Comparison of ENCODE assay signal across 8 cellular contexts in the genomic region with DNA sequence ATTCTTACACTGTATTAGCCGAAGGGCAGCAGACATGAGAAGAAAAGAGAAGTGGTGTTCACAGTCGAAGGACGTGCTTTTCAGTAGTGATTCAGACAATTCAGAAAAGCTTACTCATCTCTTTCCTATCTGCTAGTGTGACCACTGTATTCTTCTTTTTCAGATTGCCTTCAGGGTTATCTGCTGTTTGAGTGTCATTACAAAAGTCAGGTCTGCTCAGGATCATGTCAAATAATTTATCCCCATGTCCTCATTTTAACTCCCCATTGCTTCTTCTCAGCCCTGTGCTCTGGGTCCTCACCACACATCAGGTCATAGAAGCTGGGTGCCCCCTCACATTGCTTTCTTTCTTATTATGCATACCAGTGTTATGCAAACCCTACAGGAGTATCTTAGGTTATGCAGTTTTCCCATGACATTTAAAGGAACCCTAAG.
DNase-seq lines count a peak whose midpoint lies in the region; ATAC-seq and TF ChIP-seq lines count a peak whose summit lies in the region.

No MANE protein-coding gene starts in this region.

- intact Hi-C loops in activated CD8-positive, alpha-beta T cell treated with anti-CD3 and anti-CD28 coated beads for 36 hours (cut with micrococcal nuclease), result no loop called here
- intact Hi-C loops in sigmoid colon (cut with DNase I), result no loop called here

- H3K79me2 ChIP-seq in neural progenitor cell (ENCODE audit: low read depth), result no peaks in the 10 kb centered on the region

- TF ChIP-seq EP300 in sigmoid colon (IDR thresholded peaks at IDR 0.05), result no peak

- no peak for TF ChIP-seq POLR2A in sigmoid colon (IDR thresholded peaks at IDR 0.05)

- no peaks in the 10 kb centered on the region for H3K9me3 Mint-ChIP-seq in neural progenitor cell
- H3K9me3 Mint-ChIP-seq in activated CD8-positive, alpha-beta T cell treated with anti-CD3 and anti-CD28 coated beads for 36 hours, result no peaks in the 10 kb centered on the region

- H2AFZ ChIP-seq in neural progenitor cell (replicated peaks), result no peak overlapping the region

- no peaks in the 10 kb centered on the region for H3K36me3 Mint-ChIP-seq in neural progenitor cell
- no peaks in the 10 kb centered on the region for H3K36me3 Mint-ChIP-seq in activated CD8-positive, alpha-beta T cell treated with anti-CD3 and anti-CD28 coated beads for 36 hours (ENCODE audit: low read depth)

- H3K4me1 ChIP-seq in SJSA1 (replicated peaks) (peaks cover 19% of the 10 kb centered on the region), neural progenitor cell (peaks cover 7% of the 10 kb centered on the region), sigmoid colon (peaks cover 0 to 13% (median 11%) of the 10 kb centered on the region in 4 donors)

- H3K27me3 Mint-ChIP-seq in neural progenitor cell (ENCODE audit: insufficient read depth, low read depth), result no peaks in the 10 kb centered on the region
- H3K27me3 Mint-ChIP-seq in activated CD8-positive, alpha-beta T cell treated with anti-CD3 and anti-CD28 coated beads for 36 hours, result no peaks in the 10 kb centered on the region

- POLR2A ChIA-PET in activated CD8-positive, alpha-beta T cell treated with anti-CD3 and anti-CD28 coated beads for 36 hours (lab: Charles Lee), result no interaction called here

- no peak overlapping the region for H3K4me3 Mint-ChIP-seq in neural progenitor cell
- no peak overlapping the region for H3K4me3 Mint-ChIP-seq in activated CD8-positive, alpha-beta T cell treated with anti-CD3 and anti-CD28 coated beads for 36 hours

- H3K27ac Mint-ChIP-seq in neural progenitor cell, result peak overlapping the region; percentile 76
- no peak overlapping the region for H3K27ac Mint-ChIP-seq in activated CD8-positive, alpha-beta T cell treated with anti-CD3 and anti-CD28 coated beads for 36 hours

- H3K4me1 Mint-ChIP-seq in neural progenitor cell, result peaks cover 38% of the 10 kb centered on the region
- H3K4me1 Mint-ChIP-seq in activated CD8-positive, alpha-beta T cell treated with anti-CD3 and anti-CD28 coated beads for 36 hours (ENCODE audit: low read depth), result no peaks in the 10 kb centered on the region

- H3K36me3 ChIP-seq in SJSA1 (no peaks in the 10 kb centered on the region), neural progenitor cell (no peaks in the 10 kb centered on the region), sigmoid colon (no peaks in the 10 kb centered on the region)

- CTCF ChIA-PET in activated CD8-positive, alpha-beta T cell treated with anti-CD3 and anti-CD28 coated beads for 36 hours (lab: Charles Lee), result no interaction called here

- H3K27ac ChIP-seq in SJSA1 (peak overlapping the region; percentile 45), neural progenitor cell (no peak overlapping the region), sigmoid colon (peak overlapping the region in 2 of 4 donors; percentile 12 to 18)

- TF ChIP-seq CTCF in neural progenitor cell (IDR thresholded peaks at IDR 0.05) (no peak), sigmoid colon (IDR thresholded peaks at IDR 0.05) (no peak)
- TF ChIP-seq CTCF in activated CD8-positive, alpha-beta T cell treated with anti-CD3 and anti-CD28 coated beads for 36 hours (IDR thresholded peaks at IDR 0.05), result no peak

- no peaks in the 10 kb centered on the region for H4K20me1 ChIP-seq in neural progenitor cell (ENCODE audit: low read depth)

- no peaks in the 10 kb centered on the region for H3K9me3 ChIP-seq in SJSA1 (replicated peaks)
- no peaks in the 10 kb centered on the region for H3K9me3 ChIP-seq in neural progenitor cell (ENCODE audit: low read depth)
- H3K9me3 ChIP-seq in sigmoid colon, result no peaks in the 10 kb centered on the region

- H3K27me3 ChIP-seq in SJSA1 (replicated peaks) (no peaks in the 10 kb centered on the region), neural progenitor cell (no peaks in the 10 kb centered on the region), sigmoid colon (no peaks in the 10 kb centered on the region)

- DNase-seq in SJSA1 (ENCODE audit: low read depth in 1 of 2, low spot score in 2 of 2) (peak in 1 of 2 experiments; percentile 64), neural progenitor cell (ENCODE audit: low spot score) (no peak), NCI-H526 treated with DMSO at 0.1 percent for 48 hours (lab: John Stamatoyannopoulos, UW) (no peak), NCI-H526 (lab: John Stamatoyannopoulos, UW) (no peak), sigmoid colon (no peak)
- no peak for DNase-seq in activated CD8-positive, alpha-beta T cell treated with anti-CD3 and anti-CD28 coated beads for 36 hours

- ATAC-seq in GM18909 (IDR thresholded peaks at IDR 0.05; ENCODE audit: poor library complexity, unreplicated experiment), result peak; percentile 92
- ATAC-seq in HG02884 (IDR thresholded peaks at IDR 0.05; ENCODE audit: unreplicated experiment), result peak; percentile 76
- no peak for ATAC-seq in activated CD8-positive, alpha-beta T cell treated with anti-CD3 and anti-CD28 coated beads for 36 hours

- WGBS in sigmoid colon, 2 donors, result 49 to 80% methylated on average over 3 of the region's 3 CpGs

- H3K4me3 ChIP-seq in SJSA1, result no peak overlapping the region
- H3K4me3 ChIP-seq in neural progenitor cell, result no peak overlapping the region
- no peak overlapping the region for H3K4me3 ChIP-seq in sigmoid colon

- no peak overlapping the region for H3K4me2 ChIP-seq in neural progenitor cell

- H3F3A ChIP-seq in neural progenitor cell (ENCODE audit: low read depth), result no peaks in the 10 kb centered on the region

- no peak overlapping the region for H3K9ac ChIP-seq in neural progenitor cell
